ENCODE assay signal across 16 cellular contexts in genomic region chr7:7771452-7771851, GRCh38. TPM values are rescaled to one million over a fixed set of nuclear protein-coding genes. Genes with fewer than 3 reads are reported as not detected.
DNase-seq lines count a peak whose midpoint lies in the region; ATAC-seq, FAIRE-seq and TF ChIP-seq lines count a peak whose summit lies in the region.
"Had no signal": no experiment of that assay in that cellular context is flagged by ENCODE, and none has a peak within 500 bp of the region (broad histone marks: within the 10 kb centered on the region; RNA-seq: fewer than 3 reads in every experiment).

No MANE protein-coding gene starts in this region.

- no peak overlapping the region for H3K56ac ChIP-seq in IMR-90 (ENCODE audit: extremely low read depth, insufficient read depth, low read length)

- H3K9ac ChIP-seq in IMR-90 (ENCODE audit: low read depth, low read length) (no peak overlapping the region), mesenchymal stem cell (ENCODE audit: low read length) (no peak overlapping the region)

- H2BK15ac ChIP-seq in IMR-90 (ENCODE audit: low read depth, low read length) = no peak overlapping the region
- H2BK15ac ChIP-seq in mesenchymal stem cell (ENCODE audit: low read depth, poor library complexity, severe bottlenecking) = no peak overlapping the region

- ATAC-seq in IMR-90 (ENCODE audit: low read depth) = peak; percentile 32; the same call in 1 of the 2 replicates
- ATAC-seq in SK-N-SH treated with all-trans-retinoic acid at 6 μM for 48 hours = peak; percentile 54
- no peak for ATAC-seq in T-cell (replicated peaks in 1 of 4)
- ATAC-seq: K562 had no signal

- no peak for TF ChIP-seq POLR2A in IMR-90 (IDR thresholded peaks at IDR 0.05; ENCODE audit: low read depth, low read length)
- TF ChIP-seq POLR2A in testis (IDR thresholded peaks at IDR 0.05) = no peak

- peak overlapping the region; percentile 52 for H3K18ac ChIP-seq in IMR-90 (ENCODE audit: low read depth, low read length)
- peak overlapping the region; percentile 31 to 74 for H3K18ac ChIP-seq in mesenchymal stem cell (ENCODE audit: low read depth in 1 of 2, low read length in 2 of 2)

- H2BK5ac ChIP-seq in IMR-90 (ENCODE audit: low read depth, low read length, poor library complexity, severe bottlenecking) (no peak overlapping the region), mesenchymal stem cell (ENCODE audit: low read depth, low read length, poor library complexity, severe bottlenecking) (no peak overlapping the region)

- H3K27ac Mint-ChIP-seq in T-cell = no peak overlapping the region

- H3K36me3 ChIP-seq in IMR-90 (ENCODE audit: control insufficient read depth, insufficient read depth, low read length) (no peaks in the 10 kb centered on the region), mesenchymal stem cell (ENCODE audit: control insufficient read depth in 1 of 2, insufficient read depth in 2 of 2, low read depth in 1 of 2, low read length in 2 of 2) (no peaks in the 10 kb centered on the region), testis (ENCODE audit: low read depth, missing control alignments) (no peaks in the 10 kb centered on the region)
- H3K36me3 ChIP-seq: HAP-1 had no signal

- H2BK120ac ChIP-seq in IMR-90 (ENCODE audit: low read depth, low read length) (no peak overlapping the region), mesenchymal stem cell (ENCODE audit: low read depth, low read length) (no peak overlapping the region)

- H3K4me2 ChIP-seq in IMR-90 (ENCODE audit: low read depth, low read length) = peak overlapping the region; percentile 65; the same call in 1 of the 2 replicates
- H3K4me2 ChIP-seq in mesenchymal stem cell (ENCODE audit: low read length, poor library complexity, severe bottlenecking) = no peak overlapping the region

- H4K8ac ChIP-seq in IMR-90 (ENCODE audit: low read depth in 2 of 2, low read length in 2 of 2) (0 out of 4 replicates have a peak overlapping the region, but pooled peaks of 1 of the 2 experiments have one; percentile 49), mesenchymal stem cell (ENCODE audit: low read length) (no peak overlapping the region)

- H3K9me3 Mint-ChIP-seq in T-cell = no peaks in the 10 kb centered on the region

- dilution Hi-C loops in IMR-90 (cut with HindIII; ENCODE audit: low sequenced_read_pairs, unreplicated experiment) = no loop called here

- H3K23ac ChIP-seq in IMR-90 (ENCODE audit: low read depth, low read length) = no peak overlapping the region
- no peak overlapping the region for H3K23ac ChIP-seq in mesenchymal stem cell (ENCODE audit: low read length in 2 of 2)

- H4K20me1 ChIP-seq in IMR-90 (ENCODE audit: insufficient read depth, low read length) = no peaks in the 10 kb centered on the region

- CTCF ChIA-PET in IMR-90 (lab: Yijun Ruan, JAX) = interaction anchor here (1.1 to 1.2 kb wide), 2 partner anchors 18 to 159 kb away, joined by 3 read pairs; no protein-coding TSS in a partner anchor
- CTCF ChIA-PET in T-cell (lab: Charles Lee) = interaction anchor here (0.9 to 1.7 kb wide), 4 partner anchors 9 to 419 kb away, joined by 3 to 6 read pairs (median 4); no protein-coding TSS in a partner anchor

- in situ Hi-C loops in IMR-90 (cut with MboI; ENCODE audit: low sequenced_read_pairs) = loop anchor here (25.0 kb wide), 1 partner anchor 334 kb away; no protein-coding TSS in a partner anchor

- TF ChIP-seq CTCF in IMR-90 (conservative IDR thresholded peaks at IDR 0.05; ENCODE audit: low read depth, low read length) (no peak), testis (IDR thresholded peaks at IDR 0.05) (no peak)

- no peaks in the 10 kb centered on the region for H3K27me3 Mint-ChIP-seq in T-cell

- H3K4me1 ChIP-seq in IMR-90 (ENCODE audit: control insufficient read depth, insufficient read depth, low read length) = peaks cover 15% of the 10 kb centered on the region
- H3K4me1 ChIP-seq in mesenchymal stem cell (ENCODE audit: control insufficient read depth, insufficient read depth, low read depth, low read length) = peaks cover 3% of the 10 kb centered on the region
- H3K4me1 ChIP-seq in testis = no peaks in the 10 kb centered on the region

- H2AK5ac ChIP-seq in IMR-90 (ENCODE audit: low read depth, low read length) = no peak overlapping the region
- H2AK5ac ChIP-seq in mesenchymal stem cell (ENCODE audit: low read length, severe bottlenecking) = peak overlapping the region; percentile 81

- H4K91ac ChIP-seq in IMR-90 (ENCODE audit: insufficient read depth, low read depth, low read length) = no peak overlapping the region; the same call in 1 of the 2 replicates
- H4K91ac ChIP-seq in mesenchymal stem cell (ENCODE audit: low read length) = no peak overlapping the region

- H3K4me3 ChIP-seq in IMR-90 (ENCODE audit: insufficient read depth, low read depth, low read length) (no peak overlapping the region), mesenchymal stem cell (ENCODE audit: insufficient read depth in 1 of 2, low read depth in 1 of 2, low read length in 2 of 2) (no peak overlapping the region), testis (no peak overlapping the region)
- H3K4me3 ChIP-seq: HAP-1, K562 had no signal

- H3K4ac ChIP-seq in IMR-90 (ENCODE audit: low read depth, low read length) = no peak overlapping the region
- no peak overlapping the region for H3K4ac ChIP-seq in mesenchymal stem cell (ENCODE audit: low read depth in 1 of 2, low read length in 2 of 2)

- peaks cover 7% of the 10 kb centered on the region for H3K36me3 Mint-ChIP-seq in T-cell

- no peak overlapping the region for H3K4me3 Mint-ChIP-seq in T-cell

- H2BK12ac ChIP-seq in mesenchymal stem cell (ENCODE audit: low read length in 2 of 2) = peak overlapping the region in 1 of 2 experiments; percentile 34

- no peaks in the 10 kb centered on the region; the same call in 1 of the 2 replicates for H3K9me1 ChIP-seq in IMR-90 (ENCODE audit: insufficient read depth, low read length)

- H3K4me1 Mint-ChIP-seq in T-cell = peaks cover 25 to 43% (median 33%) of the 10 kb centered on the region in 3 donors

- no peaks in the 10 kb centered on the region for H3K79me1 ChIP-seq in IMR-90 (ENCODE audit: low read depth in 1 of 2, low read length in 2 of 2)
- peaks cover 11% of the 10 kb centered on the region for H3K79me1 ChIP-seq in mesenchymal stem cell (replicated peaks; ENCODE audit: low read length, poor library complexity, severe bottlenecking)

- no peak overlapping the region for H2AK9ac ChIP-seq in IMR-90 (replicated peaks; ENCODE audit: low read depth, low read length, poor library complexity)

- intact Hi-C loops in IMR-90 (cut with micrococcal nuclease) (loop anchor here (5.0 kb wide), 1 partner anchor 266 kb away; no protein-coding TSS in a partner anchor), testis (cut with DNase I; ENCODE audit: low total_unique reads) (no loop called here)

- peak; percentile 28 for DNase-seq in IMR-90
- no peak for DNase-seq in mesenchymal stem cell
- no peak for DNase-seq in urothelium cell line (ENCODE audit: low spot score)
- DNase-seq in islet precursor cell = no peak
- DNase-seq in testis = no peak
- DNase-seq in T-cell = no peak
- DNase-seq: AML-193, DMS79 treated with DMSO at 0.1 percent for 48 hours, NCI-H1105 treated with DMSO at 0.1 percent for 48 hours, NCI-H1694, OCI-M1, SHP77 treated with DMSO at 0.1 percent for 48 hours had no signal

- no peak for TF ChIP-seq RAD21 in IMR-90 (IDR thresholded peaks at IDR 0.05; ENCODE audit: low read length)

- BruUV-seq in IMR-90 (replicated peaks; lab: Mats Ljungman, UMichigan) = no TSS peak

- H4K5ac ChIP-seq in IMR-90 (ENCODE audit: low read depth, low read length) = 0 out of 2 replicates have a peak overlapping the region, but pooled peaks have one; percentile 44

- H3K27ac ChIP-seq in IMR-90 (ENCODE audit: insufficient read depth, low read length) = peak overlapping the region; percentile 63; the same call in 1 of the 2 replicates
- peak overlapping the region; percentile 47 for H3K27ac ChIP-seq in mesenchymal stem cell (ENCODE audit: low read length, poor library complexity, severe bottlenecking)
- no peak overlapping the region for H3K27ac ChIP-seq in testis
- H3K27ac ChIP-seq: C4-2B had no signal

- no peaks in the 10 kb centered on the region for H3K27me3 ChIP-seq in IMR-90 (ENCODE audit: control insufficient read depth, insufficient read depth, low read length)
- no peaks in the 10 kb centered on the region for H3K27me3 ChIP-seq in mesenchymal stem cell (ENCODE audit: control insufficient read depth in 1 of 2, insufficient read depth in 1 of 2, low read length in 2 of 2)
- H3K27me3 ChIP-seq in testis = no peaks in the 10 kb centered on the region

- H3K14ac ChIP-seq in IMR-90 (replicated peaks; ENCODE audit: low read depth, low read length) (no peak overlapping the region), mesenchymal stem cell (ENCODE audit: low read length in 2 of 2) (no peak overlapping the region)

- FAIRE-seq in urothelium cell line (lab: Jason Lieb, UNC) = peak; percentile 65
- FAIRE-seq: K562 had no signal

- POLR2A ChIA-PET in IMR-90 (lab: Charles Lee; ENCODE audit: unreplicated experiment) = no interaction called here
- POLR2A ChIA-PET in T-cell (lab: Charles Lee) = interaction anchor here in 1 of 2 donors (0.7 kb wide), 1 partner anchor 135 kb away, joined by 4 read pairs; no protein-coding TSS in a partner anchor

- no peak overlapping the region for H2AFZ ChIP-seq in IMR-90 (replicated peaks; ENCODE audit: low read length, poor library complexity)
- no peak overlapping the region for H2AFZ ChIP-seq in mesenchymal stem cell (ENCODE audit: low read depth, low read length)

- no peak overlapping the region for H2BK20ac ChIP-seq in IMR-90 (ENCODE audit: low read depth, low read length)

- no peaks in the 10 kb centered on the region for H3K9me3 ChIP-seq in IMR-90 (ENCODE audit: control insufficient read depth, insufficient read depth, low read length)
- H3K9me3 ChIP-seq in mesenchymal stem cell (ENCODE audit: control insufficient read depth, low read length) = no peaks in the 10 kb centered on the region
- no peaks in the 10 kb centered on the region for H3K9me3 ChIP-seq in testis
- H3K9me3 ChIP-seq: HAP-1 had no signal

TF ChIP-seq in IMR-90, 13 proteins besides CTCF, POLR2A, EP300 and RAD21 (continues in another document):
- TF ChIP-seq MXI1 (IDR thresholded peaks at IDR 0.05; ENCODE audit: borderline replicate concordance, low read depth, low read length) (no peak), CHD1 (IDR thresholded peaks at IDR 0.05; ENCODE audit: low read depth, low read length) (no peak)

RNA-seq across cellular contexts. Expression of gene RPA3, which starts 53.0 kb away (rescaled TPM):
- total RNA-seq in IMR-90 (2012; rRNA removed) (12.7 and 25.0 TPM in 2 replicates), testis (10 to 100 TPM; 25.8 to 40.6 TPM), T-cell (10 to 100 TPM; 24.5 to 28.5 (median 26.8) TPM)
- polyA plus RNA-seq in IMR-90 (2012; rRNA removed) (20.0 and 21.1 TPM in 2 replicates), testis (ENCODE audit: insufficient read depth, low read depth, low replicate concordance) (48.7 TPM)
- 3.1 and 5.8 TPM in 2 replicates for polyA plus RNA-seq in IMR-90 (2012; cell fraction: cytosol; rRNA removed)
- polyA plus RNA-seq in IMR-90 (2012; cell fraction: nucleus; rRNA removed; ENCODE audit: low replicate concordance) = 0.63 and 4.8 TPM in 2 replicates
- 20.8 TPM for polyA plus RNA-seq in mesenchymal stem cell (2013, experiment 1 of 2)
- 20.8 TPM for polyA plus RNA-seq in mesenchymal stem cell (2013, experiment 2 of 2)

Comparison
In these comparisons a context has a peak if more than half of its experiments do, and no peak if none do; other contexts are left out.
1. ATAC-seq: peak in IMR-90 (single experiment) and SK-N-SH treated with all-trans-retinoic acid at 6 μM for 48 hours (single experiment); none in T-cell (0 of 4).
2. H3K27ac ChIP-seq: peak in IMR-90 (single experiment) and mesenchymal stem cell (single experiment); none in testis (0 of 2).